ENCODE assay signal across 8 cellular contexts in genomic region chr7:4882169-4882741, GRCh38. TPM values are rescaled to one million over a fixed set of nuclear protein-coding genes. Genes with fewer than 3 reads are reported as not detected.
DNase-seq lines count a peak whose midpoint lies in the region; ATAC-seq and TF ChIP-seq lines count a peak whose summit lies in the region.

No MANE protein-coding gene starts in this region.

- peak in 1 of 6 experiments; percentile 9 for TF ChIP-seq CTCF in Peyer's patch (IDR thresholded peaks at IDR 0.05)

- H3K9ac ChIP-seq in muscle layer of colon (ENCODE audit: low read length), result no peak overlapping the region

- peaks cover 11 to 12% (median 11%) of the 10 kb centered on the region in 3 donors for H3K4me1 Mint-ChIP-seq in CD8-positive, alpha-beta memory T cell

- H3K4me3 Mint-ChIP-seq in CD8-positive, alpha-beta memory T cell, result peak overlapping the region; percentile 64 to 84 (median 68)

- H3K27ac Mint-ChIP-seq in CD8-positive, alpha-beta memory T cell, result peak overlapping the region in 1 of 8 donors; percentile 77

- H3K9me3 Mint-ChIP-seq in CD8-positive, alpha-beta memory T cell, result peaks cover 0 to 3% (median 0%) of the 10 kb centered on the region in 5 donors

- H3K36me3 ChIP-seq in CD8-positive, alpha-beta memory T cell (ENCODE audit: insufficient read depth, low read length), result no peaks in the 10 kb centered on the region
- H3K36me3 ChIP-seq in Peyer's patch (no peaks in the 10 kb centered on the region), muscle layer of colon (ENCODE audit: insufficient read depth, low read length) (no peaks in the 10 kb centered on the region)

- H3K27ac ChIP-seq in CD8-positive, alpha-beta memory T cell (ENCODE audit: low read depth, low read length), result no peak overlapping the region
- H3K27ac ChIP-seq in Peyer's patch (peak overlapping the region; percentile 14 to 76 (median 66)), muscle layer of colon (ENCODE audit: low read depth, low read length) (peak overlapping the region; percentile 54)

- no peak for DNase-seq in CD8-positive, alpha-beta memory T cell
- DNase-seq in Peyer's patch (peak in 2 of 3 donors; percentile 57 to 59), fibroblast of gingiva (ENCODE audit: low read depth) (peak; percentile 88), NCI-H2107 treated with DMSO at 0.1 percent for 48 hours (lab: John Stamatoyannopoulos, UW; ENCODE audit: unreplicated experiment) (no peak), COLO829 (ENCODE audit: low spot score) (no peak), GOT3 (lab: John Stamatoyannopoulos, UW) (no peak)

- no peaks in the 10 kb centered on the region for H3K9me3 ChIP-seq in CD8-positive, alpha-beta memory T cell (ENCODE audit: low read length)
- no peaks in the 10 kb centered on the region for H3K9me3 ChIP-seq in Peyer's patch
- H3K9me3 ChIP-seq in muscle layer of colon (ENCODE audit: low read length), result no peaks in the 10 kb centered on the region

- no peak for TF ChIP-seq POLR2A in Peyer's patch (IDR thresholded peaks at IDR 0.05)

- H3K36me3 Mint-ChIP-seq in CD8-positive, alpha-beta memory T cell, result no peaks in the 10 kb centered on the region

- no peak for ATAC-seq in HG03432 (IDR thresholded peaks at IDR 0.05; ENCODE audit: unreplicated experiment)

- no peak overlapping the region for H3K4me3 ChIP-seq in CD8-positive, alpha-beta memory T cell (ENCODE audit: low read length)
- H3K4me3 ChIP-seq in Peyer's patch, result peak overlapping the region; percentile 30 to 74 (median 38)
- H3K4me3 ChIP-seq in muscle layer of colon (ENCODE audit: low read depth in 1 of 2, low read length in 2 of 2), result peak overlapping the region in 1 of 2 donors; percentile 64

- CTCF ChIA-PET in CD8-positive, alpha-beta memory T cell (lab: Charles Lee), result no interaction called here

- H3K4me1 ChIP-seq in CD8-positive, alpha-beta memory T cell (ENCODE audit: insufficient read depth, low read length), result peaks cover 4% of the 10 kb centered on the region
- peaks cover 0 to 12% (median 4%) of the 10 kb centered on the region in 4 donors for H3K4me1 ChIP-seq in Peyer's patch
- H3K4me1 ChIP-seq in muscle layer of colon (ENCODE audit: insufficient read depth, low read length), result peaks cover 4% of the 10 kb centered on the region

- H3K27me3 Mint-ChIP-seq in CD8-positive, alpha-beta memory T cell, result peaks cover 28 to 56% of the 10 kb centered on the region in 2 donors

- H3K27me3 ChIP-seq in CD8-positive, alpha-beta memory T cell (ENCODE audit: insufficient read depth, low read length, poor library complexity, severe bottlenecking), result peaks cover 8% of the 10 kb centered on the region
- H3K27me3 ChIP-seq in Peyer's patch (peaks cover 0 to 9% of the 10 kb centered on the region in 2 donors), muscle layer of colon (ENCODE audit: control insufficient read depth in 1 of 2, insufficient read depth in 2 of 2, low read length in 2 of 2) (peaks cover 0 to 14% of the 10 kb centered on the region in 2 donors)

- POLR2A ChIA-PET in CD8-positive, alpha-beta memory T cell (lab: Charles Lee), result no interaction called here

RNA-seq across cellular contexts. Expression of gene RADIL, which starts 1.3 kb away (rescaled TPM):
- under 1 TPM; 0.04 to 0.20 TPM for total RNA-seq in CD8-positive, alpha-beta memory T cell
- not detected for polyA plus RNA-seq in CD8-positive, alpha-beta memory T cell
- total RNA-seq in Peyer's patch, result 10 to 100 TPM in 1 of 4 donors, 1 to 10 TPM in 3; 1.1 to 16.5 (median 4.5) TPM

RNA-seq across cellular contexts. Expression of gene PAPOLB, which starts 20.4 kb away (rescaled TPM):
- not detected for total RNA-seq in CD8-positive, alpha-beta memory T cell
- not detected for polyA plus RNA-seq in CD8-positive, alpha-beta memory T cell
- total RNA-seq in Peyer's patch, result not detected

Comparison
In these comparisons a context has a peak if more than half of its experiments do, and no peak if none do; other contexts are left out.
1. DNase-seq: peak in Peyer's patch (2 of 3) and fibroblast of gingiva (single experiment); none in CD8-positive, alpha-beta memory T cell (0 of 5), NCI-H2107 treated with DMSO at 0.1 percent for 48 hours (single experiment), COLO829 (single experiment) and GOT3 (single experiment).